24 cellular contexts compared by ENCODE assay signal in genomic region chr1:212946872-212947271, GRCh38. TPM values are rescaled to one million over a fixed set of nuclear protein-coding genes. Genes with fewer than 3 reads are reported as not detected.
A peak's percentile ranks its signal among the peaks of the same experiment; 100 is the strongest.
DNase-seq lines count a peak whose midpoint lies in the region; ATAC-seq and TF ChIP-seq lines count a peak whose summit lies in the region.
"Had no signal": no experiment of that assay in that cellular context is flagged by ENCODE, and none has a peak within 500 bp of the region (broad histone marks: within the 10 kb centered on the region; RNA-seq: fewer than 3 reads in every experiment).

No MANE protein-coding gene starts in this region.

- peak overlapping the region; percentile 88 for H3K27ac ChIP-seq in DOHH2 (ENCODE audit: low read depth, low read length)
- no peak overlapping the region for H3K27ac ChIP-seq in Karpas-422 (ENCODE audit: low read length)
- peak overlapping the region; percentile 93 for H3K27ac ChIP-seq in OCI-LY7 (ENCODE audit: low read depth, low read length, poor library complexity, severe bottlenecking)
- H3K27ac ChIP-seq in ascending aorta: no peak overlapping the region
- H3K27ac ChIP-seq: BLaER1 treated with 17β-estradiol and CSF1 and Interleukin-3, amounts not matched to agents 10 nM and 100 nM; HL-60; KMS-11 had no signal

- H3K9me3 ChIP-seq in DOHH2 (ENCODE audit: control insufficient read depth, insufficient read depth, low read length) (no peaks in the 10 kb centered on the region), Karpas-422 (ENCODE audit: low read length) (no peaks in the 10 kb centered on the region), OCI-LY7 (ENCODE audit: low read length) (peaks cover 9% of the 10 kb centered on the region; the same call in 1 of the 2 replicates), ascending aorta (no peaks in the 10 kb centered on the region)
- H3K9me3 ChIP-seq: SK-N-SH had no signal

- peak overlapping the region; percentile 52 for H3K27ac Mint-ChIP-seq in memory B cell
- H3K27ac Mint-ChIP-seq: CD4-positive, alpha-beta memory T cell; IgD-negative memory B cell; T-helper 1 cell treated with Interleukin-12 subunit alpha and Interleukin-12 subunit beta and Interleukin-4 antibody, amounts not matched to agents 30 μg/mL and 1 μg/mL, for 36 hours had no signal

- H3K79me2 ChIP-seq in DOHH2 (ENCODE audit: control insufficient read depth, low read length): no peaks in the 10 kb centered on the region
- no peaks in the 10 kb centered on the region for H3K79me2 ChIP-seq in Karpas-422 (ENCODE audit: low read length)
- no peaks in the 10 kb centered on the region for H3K79me2 ChIP-seq in OCI-LY7 (ENCODE audit: insufficient read depth, low read depth, low read length)

- H4K20me1 ChIP-seq in DOHH2 (ENCODE audit: control insufficient read depth, insufficient read depth, low read depth, low read length) (no peaks in the 10 kb centered on the region), Karpas-422 (ENCODE audit: insufficient read depth, low read depth, low read length) (no peaks in the 10 kb centered on the region), OCI-LY7 (ENCODE audit: insufficient read depth, low read length) (no peaks in the 10 kb centered on the region)

- peaks cover 34% of the 10 kb centered on the region for H3F3A ChIP-seq in DOHH2 (ENCODE audit: control insufficient read depth, insufficient read depth)

- H3K27me3 Mint-ChIP-seq in memory B cell: no peaks in the 10 kb centered on the region

- no peaks in the 10 kb centered on the region for H3K36me3 Mint-ChIP-seq in memory B cell
- H3K36me3 Mint-ChIP-seq: CD4-positive, alpha-beta memory T cell; IgD-negative memory B cell had no signal

- peak overlapping the region; percentile 86 for H3K4me2 ChIP-seq in DOHH2 (ENCODE audit: low read length)
- H3K4me2 ChIP-seq in Karpas-422 (ENCODE audit: low read depth, low read length, poor library complexity, severe bottlenecking): peak overlapping the region; percentile 35
- peak overlapping the region; percentile 92 for H3K4me2 ChIP-seq in OCI-LY7 (ENCODE audit: low read length)
- H3K4me2 ChIP-seq: KMS-11, SK-N-SH had no signal

- H3K27me3 ChIP-seq in DOHH2 (ENCODE audit: control insufficient read depth, low read length) (peaks cover 7% of the 10 kb centered on the region), Karpas-422 (ENCODE audit: low read length) (no peaks in the 10 kb centered on the region), ascending aorta (no peaks in the 10 kb centered on the region)

- ATAC-seq in memory B cell (ENCODE audit: low read depth) (no peak), GM21360 (IDR thresholded peaks at IDR 0.05; ENCODE audit: unreplicated experiment) (no peak), HG03135 (IDR thresholded peaks at IDR 0.05; ENCODE audit: unreplicated experiment) (no peak)

- intact Hi-C loops in OCI-LY7 (cut with micrococcal nuclease; ENCODE audit: unreplicated experiment) (no loop called here), ascending aorta (cut with DNase I) (no loop called here)

- H3K4me1 Mint-ChIP-seq in memory B cell: peaks cover 32% of the 10 kb centered on the region

- POLR2A ChIA-PET in OCI-LY7 (lab: Charles Lee): interaction anchor here (1.1 kb wide), 1 partner anchor 156 kb away, joined by 3 read pairs; no protein-coding TSS in a partner anchor

- DNase-seq in Karpas-422 (no peak), OCI-LY7 (ENCODE audit: low spot score) (peak; percentile 73), memory B cell (ENCODE audit: low spot score in 2 of 2) (no peak), ascending aorta (ENCODE audit: low spot score in 2 of 2) (no peak)
- no peak for DNase-seq in stimulated activated CD4-positive, alpha-beta T cell treated with anti-CD3 and anti-CD28 coated beads, Interleukin-4, amount 100 ng/mL, for 24 hours
- DNase-seq: CD4-positive, alpha-beta memory T cell; COR-L47; DMS53; NCI-H1105; NCI-H1694 treated with DMSO at 0.1 percent for 48 hours; NCI-H2081; NCI-H2227 treated with DMSO at 0.1 percent for 48 hours; NCI-H526 treated with DMSO at 0.1 percent for 48 hours; OCI-M1; SK-N-SH; SW 1271 had no signal

- H3K9me2 ChIP-seq in DOHH2 (replicated peaks; ENCODE audit: control insufficient read depth, low read length) (no peaks in the 10 kb centered on the region), Karpas-422 (replicated peaks; ENCODE audit: insufficient read depth, low read length) (no peaks in the 10 kb centered on the region), OCI-LY7 (ENCODE audit: insufficient read depth, low read length) (no peaks in the 10 kb centered on the region)
- H3K9me2 ChIP-seq: SK-N-SH had no signal

- H3K4me1 ChIP-seq in DOHH2 (ENCODE audit: control insufficient read depth, low read length): peaks cover 82% of the 10 kb centered on the region
- peaks cover 25% of the 10 kb centered on the region for H3K4me1 ChIP-seq in Karpas-422 (ENCODE audit: low read length)
- peaks cover 85% of the 10 kb centered on the region for H3K4me1 ChIP-seq in OCI-LY7 (ENCODE audit: insufficient read depth, low read length, poor library complexity, severe bottlenecking)
- peaks cover 0 to 8% of the 10 kb centered on the region in 2 donors for H3K4me1 ChIP-seq in ascending aorta

- H3K9ac ChIP-seq in Karpas-422 (ENCODE audit: low read length): no peak overlapping the region
- H3K9ac ChIP-seq: BLaER1 treated with 17β-estradiol and CSF1 and Interleukin-3, amounts not matched to agents 10 nM and 100 nM; KMS-11; SK-N-SH had no signal

- H3K36me3 ChIP-seq in DOHH2 (ENCODE audit: control insufficient read depth, low read length) (no peaks in the 10 kb centered on the region), Karpas-422 (ENCODE audit: insufficient read depth, low read length) (no peaks in the 10 kb centered on the region), OCI-LY7 (ENCODE audit: insufficient read depth, low read length) (no peaks in the 10 kb centered on the region), ascending aorta (no peaks in the 10 kb centered on the region)
- H3K36me3 ChIP-seq: BLaER1 treated with 17β-estradiol and CSF1 and Interleukin-3, amounts not matched to agents 10 nM and 100 nM had no signal

- no peak overlapping the region for H2AFZ ChIP-seq in Karpas-422 (ENCODE audit: low read length)
- H2AFZ ChIP-seq in OCI-LY7 (ENCODE audit: low read length): peak overlapping the region; percentile 62; the same call in 1 of the 2 replicates

- H3K4me3 Mint-ChIP-seq in memory B cell: no peak overlapping the region
- H3K4me3 Mint-ChIP-seq: CD4-positive, alpha-beta memory T cell; T-helper 1 cell treated with Interleukin-12 subunit alpha and Interleukin-12 subunit beta and Interleukin-4 antibody, amounts not matched to agents 30 μg/mL and 1 μg/mL, for 36 hours had no signal

- TF ChIP-seq CTCF in DOHH2 (IDR thresholded peaks at IDR 0.05; ENCODE audit: low read depth, low read length, poor library complexity, severe bottlenecking): no peak
- TF ChIP-seq CTCF in OCI-LY7 (conservative IDR thresholded peaks at IDR 0.05; ENCODE audit: low read length): no peak
- TF ChIP-seq CTCF in ascending aorta (IDR thresholded peaks at IDR 0.05): no peak

- H3K4me3 ChIP-seq in DOHH2 (ENCODE audit: low read length) (peak overlapping the region; percentile 66), Karpas-422 (ENCODE audit: low read length) (no peak overlapping the region), OCI-LY7 (ENCODE audit: low read depth, low read length, poor library complexity, severe bottlenecking) (peak overlapping the region; percentile 53), ascending aorta (no peak overlapping the region)
- H3K4me3 ChIP-seq: BLaER1 treated with 17β-estradiol and CSF1 and Interleukin-3, amounts not matched to agents 10 nM and 100 nM had no signal

- CTCF ChIA-PET in OCI-LY7 (lab: Charles Lee; ENCODE audit: unreplicated experiment): no interaction called here

- H3K9me3 Mint-ChIP-seq in memory B cell: no peaks in the 10 kb centered on the region
- H3K9me3 Mint-ChIP-seq: T-helper 1 cell treated with Interleukin-12 subunit alpha and Interleukin-12 subunit beta and Interleukin-4 antibody, amounts not matched to agents 30 μg/mL and 1 μg/mL, for 36 hours had no signal

- no TSS peak for BruUV-seq in OCI-LY7 (replicated peaks; lab: Mats Ljungman, UMichigan)

RNA-seq across cellular contexts. Expression of gene VASH2, which starts 3.5 kb away (rescaled TPM):
- not detected in 2 replicates for total RNA-seq in Karpas-422 (2014; rRNA removed; shearing (Covaris generic); ENCODE audit: low replicate concordance)
- 3.4 and 7.3 TPM in 2 replicates for total RNA-seq in OCI-LY7 (2014; rRNA removed; shearing (Covaris generic))
- total RNA-seq in OCI-LY7 (2022) (7.4 and 7.5 TPM in 2 replicates), ascending aorta (0.11 TPM)
- total RNA-seq: CD4-positive, alpha-beta memory T cell had no signal

Comparison
In these comparisons a context has a peak if more than half of its experiments do, and no peak if none do; other contexts are left out.
1. H3K27ac ChIP-seq: peak in DOHH2 (single experiment) and OCI-LY7 (single experiment); none in Karpas-422 (single experiment) and ascending aorta (0 of 2).
2. H3K4me2 ChIP-seq: peak in every context shown above with its lines; median percentile 92 in OCI-LY7; 86 in DOHH2; 35 in Karpas-422.
3. H3K4me3 ChIP-seq: peak in DOHH2 (single experiment) and OCI-LY7 (single experiment); none in Karpas-422 (single experiment) and ascending aorta (0 of 2).